ENCODE assay signal across 20 cellular contexts in genomic region chr2:29050591-29050990, GRCh38. TPM values are rescaled to one million over a fixed set of nuclear protein-coding genes. Genes with fewer than 3 reads are reported as not detected.
"Had no signal": no experiment of that assay in that cellular context is flagged by ENCODE, and none has a peak within 500 bp of the region (broad histone marks: within the 10 kb centered on the region; RNA-seq: fewer than 3 reads in every experiment).

No MANE protein-coding gene starts in this region.

- H3K4me3 Mint-ChIP-seq: activated CD4-positive, alpha-beta T cell treated with anti-CD3 and anti-CD28 coated beads, Interleukin-2, amount 10 ng/mL, durations not matched to agents 7 days and 5 days; activated naive CD8-positive, alpha-beta T cell treated with anti-CD3 and anti-CD28 coated beads, Interleukin-2, amount 50 U/mL, for 24 hours; natural killer cell treated with Interleukin-12 subunit alpha and Interleukin-12 subunit beta and Interleukin-15 and Interleukin-18, amount 100 ng/mL, for 72 hours; stimulated activated naive B cell treated with anti-CD40 and anti-IgM and Interleukin-4, amounts not matched to agents 10 μg/mL and 1 μg/mL and 100 μg/mL, for 72 hours; T-helper 17 cell had no signal

- H3K27ac ChIP-seq: ascending aorta, cardiac muscle cell, heart right ventricle, left lung, ovary had no signal

- H3K4me1 Mint-ChIP-seq: stimulated activated naive B cell treated with anti-CD40 and anti-IgM and Interleukin-4, amounts not matched to agents 10 μg/mL and 1 μg/mL and 100 μg/mL, for 72 hours; T-helper 17 cell had no signal

- H3K9me3 ChIP-seq: ascending aorta, heart right ventricle, left lung, ovary had no signal

- ATAC-seq: activated naive CD8-positive, alpha-beta T cell treated with anti-CD3 and anti-CD28 coated beads, Interleukin-2, amount 50 U/mL, for 24 hours; heart right ventricle; left lung; natural killer cell treated with Interleukin-12 subunit alpha and Interleukin-12 subunit beta and Interleukin-15 and Interleukin-18, amount 100 ng/mL, for 72 hours; stimulated activated naive B cell treated with anti-CD40 and anti-IgM and Interleukin-4, amounts not matched to agents 10 μg/mL and 1 μg/mL and 100 μg/mL, for 72 hours; T-helper 17 cell had no signal

- H3K27ac Mint-ChIP-seq: activated CD4-positive, alpha-beta T cell treated with anti-CD3 and anti-CD28 coated beads, Interleukin-2, amount 10 ng/mL, durations not matched to agents 7 days and 5 days; activated naive CD8-positive, alpha-beta T cell treated with anti-CD3 and anti-CD28 coated beads, Interleukin-2, amount 50 U/mL, for 24 hours; stimulated activated naive B cell treated with anti-CD40 and anti-IgM and Interleukin-4, amounts not matched to agents 10 μg/mL and 1 μg/mL and 100 μg/mL, for 72 hours; T-helper 17 cell had no signal

- H3K9me3 Mint-ChIP-seq: activated CD4-positive, alpha-beta T cell treated with anti-CD3 and anti-CD28 coated beads, Interleukin-2, amount 10 ng/mL, durations not matched to agents 7 days and 5 days; activated naive CD8-positive, alpha-beta T cell treated with anti-CD3 and anti-CD28 coated beads, Interleukin-2, amount 50 U/mL, for 24 hours; natural killer cell treated with Interleukin-12 subunit alpha and Interleukin-12 subunit beta and Interleukin-15 and Interleukin-18, amount 100 ng/mL, for 72 hours had no signal

- H3K4me1 ChIP-seq: ascending aorta, left lung had no signal

- H3K36me3 ChIP-seq: ascending aorta, cardiac muscle cell, left lung, ovary had no signal

- H3K27me3 ChIP-seq: ascending aorta, cardiac muscle cell, heart right ventricle, left lung, ovary had no signal

- DNase-seq: activated CD4-positive, alpha-beta T cell treated with anti-CD3 and anti-CD28 coated beads, Interleukin-2, amount 10 ng/mL, durations not matched to agents 7 days and 5 days; activated CD4-positive, CD25-positive, alpha-beta regulatory T cell; activated CD8-positive, alpha-beta memory T cell treated with anti-CD3 and anti-CD28 coated beads for 24 hours; activated naive CD4-positive, alpha-beta T cell treated with Interleukin-2 at 50 U/mL for 16 hours; activated naive CD8-positive, alpha-beta T cell treated with anti-CD3 and anti-CD28 coated beads, Interleukin-2, amount 50 U/mL, for 24 hours; heart right ventricle; left lung; ovary; stimulated activated naive B cell treated with anti-CD40 and anti-IgM and Interleukin-4, amounts not matched to agents 10 μg/mL and 1 μg/mL and 100 μg/mL, for 72 hours; substantia nigra; T-helper 17 cell; trophoblast cell had no signal

- H3K36me3 Mint-ChIP-seq: natural killer cell treated with Interleukin-12 subunit alpha and Interleukin-12 subunit beta and Interleukin-15 and Interleukin-18, amount 100 ng/mL, for 72 hours; stimulated activated naive B cell treated with anti-CD40 and anti-IgM and Interleukin-4, amounts not matched to agents 10 μg/mL and 1 μg/mL and 100 μg/mL, for 72 hours had no signal

- H3K4me3 ChIP-seq: ascending aorta, cardiac muscle cell, heart right ventricle, left lung, ovary had no signal

- H3K27me3 Mint-ChIP-seq: activated CD4-positive, alpha-beta T cell treated with anti-CD3 and anti-CD28 coated beads, Interleukin-2, amount 10 ng/mL, durations not matched to agents 7 days and 5 days; activated naive CD8-positive, alpha-beta T cell treated with anti-CD3 and anti-CD28 coated beads, Interleukin-2, amount 50 U/mL, for 24 hours; natural killer cell treated with Interleukin-12 subunit alpha and Interleukin-12 subunit beta and Interleukin-15 and Interleukin-18, amount 100 ng/mL, for 72 hours; T-helper 17 cell had no signal

RNA-seq across cellular contexts. Expression of gene PCARE, which starts 23.7 kb away (rescaled TPM):
- total RNA-seq: activated CD4-positive, alpha-beta T cell treated with anti-CD3 and anti-CD28 coated beads, Interleukin-2, amount 10 ng/mL, durations not matched to agents 7 days and 5 days; ascending aorta; endothelial cell of umbilical vein; fibroblast of lung; frontal cortex; mucosa of gallbladder; natural killer cell treated with Interleukin-12 subunit alpha and Interleukin-12 subunit beta and Interleukin-15 and Interleukin-18, amount 100 ng/mL, for 72 hours; renal cortical epithelial cell; T-helper 17 cell had no signal
